In genomic region chr16:70544548-70544947, GRCh38 we compare ENCODE assay signal across 2 cellular contexts.
TF ChIP-seq lines count a peak whose summit lies in the region.

No MANE protein-coding gene starts in this region.

TF ChIP-seq in HepG2, 621 proteins besides CTCF, POLR2A, EP300 and RAD21:
- no peak for TF ChIP-seq ARNTL (CRISPR knock-in tag; IDR thresholded peaks at IDR 0.05)
- TF ChIP-seq ZNF121 (CRISPR knock-in tag; IDR thresholded peaks at IDR 0.05) = peak; percentile 61; the same call in 1 of the 2 replicates

TF ChIP-seq in HEK293, 187 proteins besides CTCF, POLR2A, EP300 and RAD21:
- TF ChIP-seq ZNF621 (tag by site-specific recombination; IDR thresholded peaks at IDR 0.05) (no peak), ZNF335 (tag by site-specific recombination; conservative IDR thresholded peaks at IDR 0.05) (no peak), ZNF354C (tag by site-specific recombination; IDR thresholded peaks at IDR 0.05; ENCODE audit: borderline replicate concordance, low read depth) (no peak), ZNF121 (tag by site-specific recombination; IDR thresholded peaks at IDR 0.05) (peak; percentile 65; the same call in 1 of the 2 replicates)
